ENCODE assay signal across 27 cellular contexts in genomic region chr12:31300341-31300740, GRCh38. TPM values are rescaled to one million over a fixed set of nuclear protein-coding genes. Genes with fewer than 3 reads are reported as not detected.
A peak's percentile ranks its signal among the peaks of the same experiment; 100 is the strongest.
DNase-seq lines count a peak whose midpoint lies in the region; ATAC-seq and TF ChIP-seq lines count a peak whose summit lies in the region.
"Had no signal": no experiment of that assay in that cellular context is flagged by ENCODE, and none has a peak within 500 bp of the region (broad histone marks: within the 10 kb centered on the region; RNA-seq: fewer than 3 reads in every experiment).

No MANE protein-coding gene starts in this region.

- no peak for TF ChIP-seq CTCF in Caco-2 (IDR thresholded peaks at IDR 0.05; ENCODE audit: insufficient read depth in 1 of 2, low read depth in 1 of 2, low read length in 1 of 2, severe bottlenecking in 1 of 2, unreplicated experiment in 1 of 2)
- no peak for TF ChIP-seq CTCF in WTC11 (IDR thresholded peaks at IDR 0.05)
- TF ChIP-seq CTCF in neutrophil (IDR thresholded peaks at IDR 0.05) = no peak

- H3K4me1 ChIP-seq in Caco-2 (peaks cover 24% of the 10 kb centered on the region), neutrophil (ENCODE audit: control insufficient read depth in 1 of 2, insufficient read depth in 1 of 2, low read depth in 1 of 2, low read length in 1 of 2) (no peaks in the 10 kb centered on the region)
- H3K4me1 ChIP-seq: gastroesophageal sphincter, left lung, pancreas had no signal

- intact Hi-C loops in Caco-2 (cut with micrococcal nuclease; ENCODE audit: unreplicated experiment) = no loop called here

- CTCF ChIA-PET in Caco-2 (lab: Charles Lee) = interaction anchor here (0.6 to 0.9 kb wide), 3 partner anchors 26 to 102 kb away, joined by 3 to 9 read pairs (median 3); partner anchors contain the start of gene SINHCAF
- CTCF ChIA-PET in WTC11 (lab: Charles Lee) = interaction anchor here (0.9 kb wide), 1 partner anchor 28 kb away, joined by 3 read pairs; no protein-coding TSS in a partner anchor

- H3K36me3 ChIP-seq in Caco-2 (ENCODE audit: control insufficient read depth, insufficient read depth, low read length) (peaks cover 9% of the 10 kb centered on the region), neutrophil (peaks cover 27% of the 10 kb centered on the region)
- H3K36me3 ChIP-seq: pancreas had no signal

- no TSS peak for BruUV-seq in Caco-2 (replicated peaks; lab: Mats Ljungman, UMichigan)

- peak overlapping the region; percentile 49 for H3K27ac ChIP-seq in neutrophil
- H3K27ac ChIP-seq: gastroesophageal sphincter, left lung, pancreas had no signal

- H3K9me3 ChIP-seq in Caco-2 (no peaks in the 10 kb centered on the region), neutrophil (no peaks in the 10 kb centered on the region)
- H3K9me3 ChIP-seq: gastroesophageal sphincter, left lung, pancreas had no signal

- peak overlapping the region; percentile 22 for H3K27ac Mint-ChIP-seq in Caco-2 (ENCODE audit: unreplicated experiment)
- H3K27ac Mint-ChIP-seq in WTC11 = peak overlapping the region; percentile 75; the same call in 1 of the 2 replicates

- H3K27me3 ChIP-seq in Caco-2 (replicated peaks; ENCODE audit: control insufficient read depth, insufficient read depth, low read length) (no peaks in the 10 kb centered on the region), neutrophil (no peaks in the 10 kb centered on the region)
- H3K27me3 ChIP-seq: cardiac muscle cell, gastroesophageal sphincter, left lung, pancreas had no signal

- no peak for DNase-seq in Caco-2
- DNase-seq in MV-4-11 (lab: John Stamatoyannopoulos, UW) = peak; percentile 61
- no peak for DNase-seq in WTC11 (ENCODE audit: low spot score)
- DNase-seq in activated effector memory CD4-positive, alpha-beta T cell treated with Interleukin-2 at 50 U/mL for 16 hours = no peak
- DNase-seq in activated gamma-delta T cell (lab: John Stamatoyannopoulos, UW) = no peak
- DNase-seq: activated CD4-positive, CD25-positive, alpha-beta regulatory T cell treated with anti-CD3 and anti-CD28 coated beads, Interleukin-2, amount 50 U/mL, for 72 hours; activated T-cell treated with anti-CD3 and anti-CD28 coated beads, Interleukin-2, amount 50 U/mL, for 1 hour; anterior cingulate cortex; CD4-positive, alpha-beta memory T cell; cortex of kidney; DMS53; Karpas-422; left lung; midbrain; NCI-H1105 treated with DMSO at 0.1 percent for 48 hours; NCI-H2081; NCI-H226; pancreas; right cardiac atrium; stimulated activated CD4-positive, alpha-beta T cell treated with anti-CD3 and anti-CD28 coated beads, Interleukin-4, amount 100 ng/mL, for 1 hour; stimulated activated naive CD4-positive, alpha-beta T cell treated with Interleukin-2 at 50 U/mL for 16 hours had no signal

- H3K4me1 Mint-ChIP-seq in Caco-2 (ENCODE audit: low read depth, unreplicated experiment) (peaks cover 49% of the 10 kb centered on the region), WTC11 (peaks cover 64% of the 10 kb centered on the region)

- H3K36me3 Mint-ChIP-seq in Caco-2 (ENCODE audit: insufficient read depth, unreplicated experiment) (peaks cover 100% of the 10 kb centered on the region), WTC11 (peaks cover 81% of the 10 kb centered on the region)

- POLR2A ChIA-PET in Caco-2 (lab: Charles Lee) = interaction anchor here (1.4 kb wide), 1 partner anchor 26 kb away, joined by 3 read pairs; the partner anchor contains the start of gene SINHCAF
- POLR2A ChIA-PET in WTC11 (lab: Charles Lee) = interaction anchor here (0.7 to 1.0 kb wide), 2 partner anchors 11 to 82 kb away, joined by 3 read pairs; no protein-coding TSS in a partner anchor

- H3K4me3 Mint-ChIP-seq in Caco-2 (ENCODE audit: unreplicated experiment) = no peak overlapping the region
- H3K4me3 Mint-ChIP-seq in WTC11 = no peak overlapping the region
- H3K4me3 Mint-ChIP-seq: activated naive CD4-positive, alpha-beta T cell treated with anti-CD3 and anti-CD28 coated beads, Interleukin-2, amount 50 U/mL, for 24 hours; CD4-positive, alpha-beta memory T cell; nephron had no signal

- H3K4me3 ChIP-seq in Caco-2 (ENCODE audit: low read depth, low read length) (no peak overlapping the region), neutrophil (ENCODE audit: low read depth in 1 of 2, low read length in 1 of 2) (no peak overlapping the region)
- H3K4me3 ChIP-seq: cardiac muscle cell, gastroesophageal sphincter, left lung, pancreas had no signal

- H3K9me3 Mint-ChIP-seq in Caco-2 (ENCODE audit: unreplicated experiment) (no peaks in the 10 kb centered on the region), WTC11 (no peaks in the 10 kb centered on the region)
- H3K9me3 Mint-ChIP-seq: activated naive CD4-positive, alpha-beta T cell treated with anti-CD3 and anti-CD28 coated beads, Interleukin-2, amount 50 U/mL, for 24 hours; CD4-positive, alpha-beta memory T cell; nephron had no signal

- ATAC-seq in WTC11 (no peak), GM21529 (IDR thresholded peaks at IDR 0.05; ENCODE audit: unreplicated experiment) (no peak)
- ATAC-seq: gastroesophageal sphincter, left lung, pancreas, right cardiac atrium had no signal

- no peaks in the 10 kb centered on the region for H3K27me3 Mint-ChIP-seq in Caco-2 (ENCODE audit: insufficient read depth, unreplicated experiment)
- H3K27me3 Mint-ChIP-seq in WTC11 (ENCODE audit: low read depth) = no peaks in the 10 kb centered on the region
- H3K27me3 Mint-ChIP-seq: activated naive CD4-positive, alpha-beta T cell treated with anti-CD3 and anti-CD28 coated beads, Interleukin-2, amount 50 U/mL, for 24 hours; CD4-positive, alpha-beta memory T cell had no signal

TF ChIP-seq in WTC11, 78 proteins besides CTCF, POLR2A, EP300 and RAD21 (continues in another document):
- no peak for TF ChIP-seq ZNF281 (CRISPR knock-in tag; IDR thresholded peaks at IDR 0.05)
- TF ChIP-seq, protein P1, sequence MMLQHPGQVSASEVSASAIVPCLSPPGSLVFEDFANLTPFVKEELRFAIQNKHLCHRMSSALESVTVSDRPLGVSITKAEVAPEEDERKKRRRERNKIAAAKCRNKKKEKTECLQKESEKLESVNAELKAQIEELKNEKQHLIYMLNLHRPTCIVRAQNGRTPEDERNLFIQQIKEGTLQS (CRISPR knock-in tag; conservative IDR thresholded peaks at IDR 0.05) = no peak
- TF ChIP-seq HMGA2 (CRISPR knock-in tag; IDR thresholded peaks at IDR 0.05) = no peak
- TF ChIP-seq, protein P2, sequence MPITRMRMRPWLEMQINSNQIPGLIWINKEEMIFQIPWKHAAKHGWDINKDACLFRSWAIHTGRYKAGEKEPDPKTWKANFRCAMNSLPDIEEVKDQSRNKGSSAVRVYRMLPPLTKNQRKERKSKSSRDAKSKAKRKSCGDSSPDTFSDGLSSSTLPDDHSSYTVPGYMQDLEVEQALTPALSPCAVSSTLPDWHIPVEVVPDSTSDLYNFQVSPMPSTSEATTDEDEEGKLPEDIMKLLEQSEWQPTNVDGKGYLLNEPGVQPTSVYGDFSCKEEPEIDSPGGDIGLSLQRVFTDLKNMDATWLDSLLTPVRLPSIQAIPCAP (CRISPR knock-in tag; IDR thresholded peaks at IDR 0.05) = no peak
- no peak for TF ChIP-seq FOXK1 (CRISPR knock-in tag; IDR thresholded peaks at IDR 0.05)
- TF ChIP-seq AR (CRISPR knock-in tag; IDR thresholded peaks at IDR 0.05) = no peak
- TF ChIP-seq TEAD1 (CRISPR knock-in tag; IDR thresholded peaks at IDR 0.05) = no peak

RNA-seq across cellular contexts. Expression of gene SINHCAF, which starts 25.6 kb away (rescaled TPM):
- total RNA-seq in Caco-2 (2022) (286 and 319 TPM in 2 replicates), WTC11 (2021) (407 to 438 TPM (median 424 TPM) in 3 replicates)
